8 cellular contexts compared by ENCODE assay signal in genomic region chr19:39412867-39413268, GRCh38. TPM values are rescaled to one million over a fixed set of nuclear protein-coding genes. Genes with fewer than 3 reads are reported as not detected.
A peak's percentile ranks its signal among the peaks of the same experiment; 100 is the strongest.
DNase-seq lines count a peak whose midpoint lies in the region; ATAC-seq and TF ChIP-seq lines count a peak whose summit lies in the region.

No MANE protein-coding gene starts in this region.

- H3K4me3 Mint-ChIP-seq in activated T-helper 2 cell treated with anti-CD3 and anti-CD28 coated beads, Interferon-gamma antibody, Interleukin-2, Interleukin-4, amounts not matched to agents 10 μg/mL and 5 μg/mL and 100 μg/mL, durations not matched to agents 14 hours and 24 hours and 36 hours (ENCODE audit: low read depth) = peak overlapping the region; percentile 80

- H3K9ac ChIP-seq in iPS-20b (ENCODE audit: low read depth, low read length) = peak overlapping the region; percentile 99

- H3K4me3 ChIP-seq in iPS-20b (ENCODE audit: low read length) (peak overlapping the region; percentile 93), stomach (peak overlapping the region; percentile 57 to 95 (median 92))

- peak overlapping the region; percentile 80 for H3K27ac ChIP-seq in iPS-20b (ENCODE audit: low read length)
- H3K27ac ChIP-seq in stomach = peak overlapping the region; percentile 82 to 100 (median 98)

- no peak for TF ChIP-seq EP300 in stomach (IDR thresholded peaks at IDR 0.05)

- intact Hi-C loops in activated T-helper 2 cell treated with anti-CD3 and anti-CD28 coated beads, Interferon-gamma antibody, Interleukin-2, Interleukin-4, amounts not matched to agents 10 μg/mL and 5 μg/mL and 100 μg/mL, durations not matched to agents 14 hours and 24 hours and 36 hours (cut with micrococcal nuclease) = loop anchor here (1.0 to 2.0 kb wide), 7 partner anchors 16 to 291 kb away; partner anchors contain the start of genes MED29 and PAF1
- intact Hi-C loops in stomach (cut with DNase I; ENCODE audit: low total_unique reads) = no loop called here

- H3K27me3 Mint-ChIP-seq in activated T-helper 2 cell treated with anti-CD3 and anti-CD28 coated beads, Interferon-gamma antibody, Interleukin-2, Interleukin-4, amounts not matched to agents 10 μg/mL and 5 μg/mL and 100 μg/mL, durations not matched to agents 14 hours and 24 hours and 36 hours (ENCODE audit: low read depth) = no peaks in the 10 kb centered on the region

- peaks cover 37% of the 10 kb centered on the region for H3K4me1 Mint-ChIP-seq in activated T-helper 2 cell treated with anti-CD3 and anti-CD28 coated beads, Interferon-gamma antibody, Interleukin-2, Interleukin-4, amounts not matched to agents 10 μg/mL and 5 μg/mL and 100 μg/mL, durations not matched to agents 14 hours and 24 hours and 36 hours (ENCODE audit: low read depth)

- H3K27me3 ChIP-seq in iPS-20b (ENCODE audit: insufficient read depth, low read length) (no peaks in the 10 kb centered on the region), stomach (no peaks in the 10 kb centered on the region)

- H3K36me3 Mint-ChIP-seq in activated T-helper 2 cell treated with anti-CD3 and anti-CD28 coated beads, Interferon-gamma antibody, Interleukin-2, Interleukin-4, amounts not matched to agents 10 μg/mL and 5 μg/mL and 100 μg/mL, durations not matched to agents 14 hours and 24 hours and 36 hours (ENCODE audit: low read depth) = peaks cover 35% of the 10 kb centered on the region

- H3K4me1 ChIP-seq in iPS-20b (ENCODE audit: insufficient read depth, low read length) (peaks cover 21% of the 10 kb centered on the region), stomach (peaks cover 23 to 70% (median 66%) of the 10 kb centered on the region in 4 donors)

- in situ Hi-C loops in G401 (cut with HindIII; ENCODE audit: low sequenced_read_pairs) = no loop called here

- peak overlapping the region; percentile 42 for H3K27ac Mint-ChIP-seq in activated T-helper 2 cell treated with anti-CD3 and anti-CD28 coated beads, Interferon-gamma antibody, Interleukin-2, Interleukin-4, amounts not matched to agents 10 μg/mL and 5 μg/mL and 100 μg/mL, durations not matched to agents 14 hours and 24 hours and 36 hours

- no peaks in the 10 kb centered on the region for H3K9me3 ChIP-seq in iPS-20b (ENCODE audit: insufficient read depth, low read depth, low read length)
- no peaks in the 10 kb centered on the region for H3K9me3 ChIP-seq in stomach

- TF ChIP-seq CTCF in stomach (IDR thresholded peaks at IDR 0.05) = peak in 2 of 7 experiments; percentile 19 to 71

- H3K36me3 ChIP-seq in iPS-20b (ENCODE audit: insufficient read depth, low read depth, low read length) = peaks cover 30% of the 10 kb centered on the region
- peaks cover 14 to 28% (median 24%) of the 10 kb centered on the region in 4 donors for H3K36me3 ChIP-seq in stomach

- peak; percentile 35 for DNase-seq in NCI-H1092 (lab: John Stamatoyannopoulos, UW)
- no peak for DNase-seq in NCI-H1092 treated with DMSO at 0.1 percent for 48 hours (lab: John Stamatoyannopoulos, UW)
- no peak for DNase-seq in activated T-helper 2 cell treated with anti-CD3 and anti-CD28 coated beads, Interferon-gamma antibody, Interleukin-2, Interleukin-4, amounts not matched to agents 10 μg/mL and 5 μg/mL and 100 μg/mL, durations not matched to agents 14 hours and 24 hours and 36 hours (ENCODE audit: low spot score)
- no peak for DNase-seq in stomach
- no peak for DNase-seq in G401 (ENCODE audit: low spot score)
- no peak for DNase-seq in NOMO-1 treated with dmso at 0.1 percent for 144 hours (lab: John Stamatoyannopoulos, UW; ENCODE audit: unreplicated experiment)

- H3K9me3 Mint-ChIP-seq in activated T-helper 2 cell treated with anti-CD3 and anti-CD28 coated beads, Interferon-gamma antibody, Interleukin-2, Interleukin-4, amounts not matched to agents 10 μg/mL and 5 μg/mL and 100 μg/mL, durations not matched to agents 14 hours and 24 hours and 36 hours = no peaks in the 10 kb centered on the region

- WGBS in stomach, 5 donors = 0% methylated on average over 5 to 23 of the region's 23 CpGs

- no peak for TF ChIP-seq POLR2A in stomach (IDR thresholded peaks at IDR 0.05)

- ATAC-seq in GM18519 (IDR thresholded peaks at IDR 0.05; ENCODE audit: low FRiP score, unreplicated experiment) = no peak

RNA-seq across cellular contexts. Expression of gene PLEKHG2, which starts 0.4 kb away (rescaled TPM):
- 49.8 and 50.7 TPM in 2 replicates for total RNA-seq in activated T-helper 2 cell treated with anti-CD3 and anti-CD28 coated beads, Interferon-gamma antibody, Interleukin-2, Interleukin-4, amounts not matched to agents 10 μg/mL and 5 μg/mL and 100 μg/mL, durations not matched to agents 14 hours and 24 hours and 36 hours
- 10 to 100 TPM in 2 of 5 donors, 1 to 10 TPM in 3; 1.4 to 20.2 (median 8.5) TPM for total RNA-seq in stomach
- 1 to 10 TPM; 4.6 to 6.3 (median 4.9) TPM for polyA plus RNA-seq in stomach
- 18.3 and 21.3 TPM in 2 replicates for total RNA-seq in G401 (2014; rRNA removed; shearing (Covaris generic))

RNA-seq across cellular contexts. Expression of gene ZFP36, which starts 6.2 kb away (rescaled TPM):
- 45.4 and 46.9 TPM in 2 replicates for total RNA-seq in activated T-helper 2 cell treated with anti-CD3 and anti-CD28 coated beads, Interferon-gamma antibody, Interleukin-2, Interleukin-4, amounts not matched to agents 10 μg/mL and 5 μg/mL and 100 μg/mL, durations not matched to agents 14 hours and 24 hours and 36 hours
- 1,000 to 10,000 TPM in 1 of 5 donors, 100 to 1,000 TPM in 3, 10 to 100 TPM in 1; 26.1 to 1,667 (median 340) TPM for total RNA-seq in stomach
- polyA plus RNA-seq in stomach = 100 to 1,000 TPM; 127 to 150 (median 136) TPM
- total RNA-seq in G401 (2014; rRNA removed; shearing (Covaris generic)) = 1.1 and 1.9 TPM in 2 replicates

RNA-seq across cellular contexts. Expression of gene MED29, which starts 21.7 kb away (rescaled TPM):
- total RNA-seq in activated T-helper 2 cell treated with anti-CD3 and anti-CD28 coated beads, Interferon-gamma antibody, Interleukin-2, Interleukin-4, amounts not matched to agents 10 μg/mL and 5 μg/mL and 100 μg/mL, durations not matched to agents 14 hours and 24 hours and 36 hours = 32.3 and 34.7 TPM in 2 replicates
- 10 to 100 TPM in 4 of 5 donors, 1 to 10 TPM in 1; 6.4 to 91.0 (median 23.0) TPM for total RNA-seq in stomach
- 10 to 100 TPM; 20.4 to 22.1 (median 20.5) TPM for polyA plus RNA-seq in stomach
- total RNA-seq in G401 (2014; rRNA removed; shearing (Covaris generic)) = 35.9 and 71.8 TPM in 2 replicates

RNA-seq across cellular contexts. Expression of gene PAF1, which starts 22.0 kb away (rescaled TPM):
- total RNA-seq in activated T-helper 2 cell treated with anti-CD3 and anti-CD28 coated beads, Interferon-gamma antibody, Interleukin-2, Interleukin-4, amounts not matched to agents 10 μg/mL and 5 μg/mL and 100 μg/mL, durations not matched to agents 14 hours and 24 hours and 36 hours = 49.5 and 51.1 TPM in 2 replicates
- total RNA-seq in stomach = 10 to 100 TPM in 3 of 5 donors, 1 to 10 TPM in 2; 7.0 to 77.2 (median 21.4) TPM
- polyA plus RNA-seq in stomach = 10 to 100 TPM; 31.7 to 49.0 (median 32.2) TPM
- 54.0 and 61.7 TPM in 2 replicates for total RNA-seq in G401 (2014; rRNA removed; shearing (Covaris generic))

RNA-seq across cellular contexts. Expression of gene RPS16, which starts 22.9 kb away (rescaled TPM):
- total RNA-seq in activated T-helper 2 cell treated with anti-CD3 and anti-CD28 coated beads, Interferon-gamma antibody, Interleukin-2, Interleukin-4, amounts not matched to agents 10 μg/mL and 5 μg/mL and 100 μg/mL, durations not matched to agents 14 hours and 24 hours and 36 hours = 2,627 and 2,674 TPM in 2 replicates
- 1,000 to 10,000 TPM in 3 of 5 donors, 100 to 1,000 TPM in 1, 10 to 100 TPM in 1; 69.0 to 2,451 (median 1,419) TPM for total RNA-seq in stomach
- 1,000 to 10,000 TPM; 3,264 to 4,294 (median 3,586) TPM for polyA plus RNA-seq in stomach
- total RNA-seq in G401 (2014; rRNA removed; shearing (Covaris generic)) = 167 and 180 TPM in 2 replicates
